In genomic region chr2:145751634-145752033, GRCh38 we compare ENCODE assay signal across 8 cellular contexts.
DNase-seq lines count a peak whose midpoint lies in the region; ATAC-seq and TF ChIP-seq lines count a peak whose summit lies in the region.

No MANE protein-coding gene starts in this region.

- ATAC-seq in GM21423 (IDR thresholded peaks at IDR 0.05; ENCODE audit: unreplicated experiment) = peak; percentile 87
- peak; percentile 83 for ATAC-seq in HG03571 (IDR thresholded peaks at IDR 0.05; ENCODE audit: unreplicated experiment)

- H3K27me3 ChIP-seq in liver (ENCODE audit: control insufficient read depth in 4 of 4, insufficient read depth in 4 of 4, low read length in 3 of 4) = no peaks in the 10 kb centered on the region

- TF ChIP-seq CTCF in astrocyte of the spinal cord (IDR thresholded peaks at IDR 0.05; ENCODE audit: low read depth, low read length) (no peak), liver (IDR thresholded peaks at IDR 0.05; ENCODE audit: low read depth, low read length, missing input control) (no peak)

- no peak overlapping the region for H3K27ac ChIP-seq in liver (ENCODE audit: low read depth in 1 of 2, low read length in 2 of 2)
- H3K27ac ChIP-seq in urinary bladder (ENCODE audit: low read depth) = peak overlapping the region; percentile 62

- H3K4me3 ChIP-seq in astrocyte of the spinal cord (ENCODE audit: low read depth, low read length) (no peak overlapping the region), liver (ENCODE audit: low read depth in 1 of 3, low read length in 3 of 3) (no peak overlapping the region), urinary bladder (ENCODE audit: low read depth, low read length) (no peak overlapping the region)

- in situ Hi-C loops in astrocyte of the spinal cord (cut with HindIII; ENCODE audit: low sequenced_read_pairs) = no loop called here

- no peak overlapping the region for H3K9ac ChIP-seq in liver (ENCODE audit: low read depth in 1 of 2, low read length in 2 of 2)

- peaks cover 0 to 8% (median 2%) of the 10 kb centered on the region in 4 donors for H3K4me1 ChIP-seq in liver (ENCODE audit: control insufficient read depth in 4 of 4, insufficient read depth in 4 of 4, low read length in 3 of 4)
- H3K4me1 ChIP-seq in urinary bladder (ENCODE audit: insufficient read depth) = no peaks in the 10 kb centered on the region

- DNase-seq in Daoy (ENCODE audit: low read depth) (peak; percentile 59), astrocyte of the spinal cord (ENCODE audit: low read depth, low spot score) (peak; percentile 78), NCI-H526 treated with DMSO at 0.1 percent for 48 hours (lab: John Stamatoyannopoulos, UW) (no peak), NCI-H2029 treated with DMSO at 0.1 percent for 48 hours (lab: John Stamatoyannopoulos, UW) (no peak)

- WGBS in liver = 59% methylated on average over 6 of the region's 6 CpGs
- WGBS in urinary bladder = 44% methylated on average over 6 of the region's 6 CpGs

- H3K36me3 ChIP-seq in liver (ENCODE audit: control insufficient read depth in 4 of 4, insufficient read depth in 3 of 4, low read depth in 1 of 4, low read length in 3 of 4) = no peaks in the 10 kb centered on the region
- H3K36me3 ChIP-seq in urinary bladder (ENCODE audit: insufficient read depth) = no peaks in the 10 kb centered on the region

- H3K9me3 ChIP-seq in liver (ENCODE audit: control insufficient read depth in 4 of 4, low read length in 3 of 4) = no peaks in the 10 kb centered on the region

- no peak for TF ChIP-seq RAD21 in liver (IDR thresholded peaks at IDR 0.05)

TF ChIP-seq in liver, 16 proteins besides CTCF, POLR2A, EP300 and RAD21:
- peak; percentile 62 to 68 for TF ChIP-seq JUND (IDR thresholded peaks at IDR 0.05)
- no peak for TF ChIP-seq FOXA2 (IDR thresholded peaks at IDR 0.05)
- TF ChIP-seq MAX (IDR thresholded peaks at IDR 0.05) = no peak
- no peak for TF ChIP-seq HNF4G (IDR thresholded peaks at IDR 0.05)

Comparison
In these comparisons a context has a peak if more than half of its experiments do, and no peak if none do; other contexts are left out.
1. DNase-seq: peak in Daoy (single experiment) and astrocyte of the spinal cord (single experiment); none in NCI-H526 treated with DMSO at 0.1 percent for 48 hours (single experiment) and NCI-H2029 treated with DMSO at 0.1 percent for 48 hours (single experiment).